Comparison of ENCODE assay signal across 12 cellular contexts in genomic region chr17:80738987-80739730, GRCh38.
A peak's percentile ranks its signal among the peaks of the same experiment; 100 is the strongest.
DNase-seq lines count a peak whose midpoint lies in the region; ATAC-seq and TF ChIP-seq lines count a peak whose summit lies in the region.
"Had no signal": no experiment of that assay in that cellular context is flagged by ENCODE, and none has a peak within 500 bp of the region (broad histone marks: within the 10 kb centered on the region; RNA-seq: fewer than 3 reads in every experiment).

No MANE protein-coding gene starts in this region.

- no peak for DNase-seq in activated T-cell treated with anti-CD3 and anti-CD28 coated beads, Interleukin-2, amount 50 U/mL, for 72 hours
- DNase-seq in activated T-cell treated with anti-CD3 and anti-CD28 coated beads, Interleukin-2, amount 50 U/mL, for 1 hour = no peak
- peak in 1 of 2 experiments; percentile 9 for DNase-seq in HL-60 (ENCODE audit: low read depth in 1 of 2, low spot score in 1 of 2)
- DNase-seq in activated naive CD8-positive, alpha-beta T cell treated with anti-CD3 and anti-CD28 coated beads, Interleukin-2, amount 50 U/mL, for 24 hours = no peak
- no peak for DNase-seq in spleen
- no peak for DNase-seq in smooth muscle cell (lab: John Stamatoyannopoulos, UW; ENCODE audit: unreplicated experiment)
- DNase-seq in endothelial cell (ENCODE audit: low spot score) = no peak
- no peak for DNase-seq in activated CD4-positive, CD25-positive, alpha-beta regulatory T cell (lab: John Stamatoyannopoulos, UW)
- DNase-seq: amniotic stem cell, DMS 273 treated with DMSO at 0.1 percent for 48 hours, NCI-H510A, substantia nigra had no signal

- H3K4me3 Mint-ChIP-seq in activated T-cell treated with anti-CD3 and anti-CD28 coated beads, Interleukin-2, amount 50 U/mL, for 72 hours = peak overlapping the region; percentile 56 to 61
- H3K4me3 Mint-ChIP-seq in activated naive CD8-positive, alpha-beta T cell treated with anti-CD3 and anti-CD28 coated beads, Interleukin-2, amount 50 U/mL, for 24 hours = peak overlapping the region; percentile 39
- no peak overlapping the region for H3K4me3 Mint-ChIP-seq in endothelial cell (ENCODE audit: unreplicated experiment)

- H3K9ac ChIP-seq in smooth muscle cell (ENCODE audit: low read depth) = no peak overlapping the region

- H3K36me3 ChIP-seq in spleen (peaks cover 0 to 24% (median 0%) of the 10 kb centered on the region in 6 donors), smooth muscle cell (ENCODE audit: low read depth) (no peaks in the 10 kb centered on the region)

- H3K9me3 ChIP-seq in spleen (no peaks in the 10 kb centered on the region), smooth muscle cell (replicated peaks; ENCODE audit: low read depth) (no peaks in the 10 kb centered on the region)

- no peaks in the 10 kb centered on the region for H3F3A ChIP-seq in smooth muscle cell (ENCODE audit: low read depth)

- H3K27ac ChIP-seq in HL-60 (replicated peaks) (peak overlapping the region; percentile 74), spleen (peak overlapping the region in 7 of 8 donors; percentile 36 to 89 (median 84)), smooth muscle cell (ENCODE audit: low read depth) (no peak overlapping the region)

- peaks cover 6 to 31% of the 10 kb centered on the region in 2 donors for H3K36me3 Mint-ChIP-seq in activated T-cell treated with anti-CD3 and anti-CD28 coated beads, Interleukin-2, amount 50 U/mL, for 72 hours (ENCODE audit: insufficient read depth in 2 of 2)
- peaks cover 49% of the 10 kb centered on the region for H3K36me3 Mint-ChIP-seq in activated naive CD8-positive, alpha-beta T cell treated with anti-CD3 and anti-CD28 coated beads, Interleukin-2, amount 50 U/mL, for 24 hours (ENCODE audit: low read depth)
- peaks cover 35% of the 10 kb centered on the region for H3K36me3 Mint-ChIP-seq in endothelial cell (ENCODE audit: low read depth, unreplicated experiment)

- H4K20me1 ChIP-seq in smooth muscle cell (ENCODE audit: low read depth) = no peaks in the 10 kb centered on the region

- no peaks in the 10 kb centered on the region for H3K27me3 Mint-ChIP-seq in activated T-cell treated with anti-CD3 and anti-CD28 coated beads, Interleukin-2, amount 50 U/mL, for 72 hours (ENCODE audit: low read depth)
- H3K27me3 Mint-ChIP-seq in activated naive CD8-positive, alpha-beta T cell treated with anti-CD3 and anti-CD28 coated beads, Interleukin-2, amount 50 U/mL, for 24 hours = no peaks in the 10 kb centered on the region
- peaks cover 22% of the 10 kb centered on the region for H3K27me3 Mint-ChIP-seq in endothelial cell (ENCODE audit: unreplicated experiment)

- no peaks in the 10 kb centered on the region for H3K79me2 ChIP-seq in smooth muscle cell (ENCODE audit: low read depth)

- peak; percentile 16 to 40 for ATAC-seq in activated T-cell treated with anti-CD3 and anti-CD28 coated beads, Interleukin-2, amount 50 U/mL, for 72 hours (replicated peaks in 1 of 2)
- no peak for ATAC-seq in activated naive CD8-positive, alpha-beta T cell treated with anti-CD3 and anti-CD28 coated beads, Interleukin-2, amount 50 U/mL, for 24 hours

- WGBS in spleen, 5 donors = 70 to 87% (median 78%) methylated on average over 21 of the region's 21 CpGs
- WGBS in smooth muscle cell (ENCODE audit: low lambda C conversion rate) = 90% methylated on average over 21 of the region's 21 CpGs

- H3K27me3 ChIP-seq in HL-60 (ENCODE audit: insufficient read depth, poor library complexity, severe bottlenecking) (no peaks in the 10 kb centered on the region), spleen (replicated peaks in 1 of 7) (no peaks in the 10 kb centered on the region), smooth muscle cell (ENCODE audit: low read depth) (no peaks in the 10 kb centered on the region)

- H3K4me3 ChIP-seq in HL-60 (replicated peaks; ENCODE audit: insufficient read depth, low read length) = no peak overlapping the region
- no peak overlapping the region for H3K4me3 ChIP-seq in spleen
- no peak overlapping the region for H3K4me3 ChIP-seq in smooth muscle cell

- no peak for TF ChIP-seq CTCF in HL-60 (IDR thresholded peaks at IDR 0.05; ENCODE audit: insufficient read depth, low read length)
- no peak for TF ChIP-seq CTCF in spleen (IDR thresholded peaks at IDR 0.05 in 8 of 11, conservative IDR thresholded peaks at IDR 0.05 in 3 of 11)
- TF ChIP-seq CTCF in smooth muscle cell (IDR thresholded peaks at IDR 0.05; ENCODE audit: borderline replicate concordance, insufficient read depth, poor library complexity, severe bottlenecking) = no peak
- no peak for TF ChIP-seq CTCF in endothelial cell (IDR thresholded peaks at IDR 0.05; ENCODE audit: unreplicated experiment)

- H3K9me3 Mint-ChIP-seq in activated T-cell treated with anti-CD3 and anti-CD28 coated beads, Interleukin-2, amount 50 U/mL, for 72 hours = no peaks in the 10 kb centered on the region
- peaks cover 4% of the 10 kb centered on the region for H3K9me3 Mint-ChIP-seq in activated naive CD8-positive, alpha-beta T cell treated with anti-CD3 and anti-CD28 coated beads, Interleukin-2, amount 50 U/mL, for 24 hours
- H3K9me3 Mint-ChIP-seq in endothelial cell (ENCODE audit: unreplicated experiment) = no peaks in the 10 kb centered on the region

- H3K4me1 Mint-ChIP-seq in activated T-cell treated with anti-CD3 and anti-CD28 coated beads, Interleukin-2, amount 50 U/mL, for 72 hours (ENCODE audit: low read depth) = peaks cover 59% of the 10 kb centered on the region
- H3K4me1 Mint-ChIP-seq in activated naive CD8-positive, alpha-beta T cell treated with anti-CD3 and anti-CD28 coated beads, Interleukin-2, amount 50 U/mL, for 24 hours = peaks cover 70% of the 10 kb centered on the region
- peaks cover 16% of the 10 kb centered on the region for H3K4me1 Mint-ChIP-seq in endothelial cell (ENCODE audit: unreplicated experiment)

- no peak overlapping the region for H3K4me2 ChIP-seq in smooth muscle cell

- H3K4me1 ChIP-seq in spleen (peaks cover 3 to 52% (median 35%) of the 10 kb centered on the region in 6 donors), smooth muscle cell (ENCODE audit: low read depth) (no peaks in the 10 kb centered on the region)

- intact Hi-C loops in spleen (cut with DNase I; ENCODE audit: low total_unique reads) = no loop called here

- no peak for TF ChIP-seq POLR2A in spleen (IDR thresholded peaks at IDR 0.05)

- H3K27ac Mint-ChIP-seq in activated T-cell treated with anti-CD3 and anti-CD28 coated beads, Interleukin-2, amount 50 U/mL, for 72 hours = peak overlapping the region; percentile 90
- peak overlapping the region; percentile 70 for H3K27ac Mint-ChIP-seq in activated naive CD8-positive, alpha-beta T cell treated with anti-CD3 and anti-CD28 coated beads, Interleukin-2, amount 50 U/mL, for 24 hours
- H3K27ac Mint-ChIP-seq in endothelial cell (ENCODE audit: unreplicated experiment) = no peak overlapping the region

- no peak overlapping the region for H2AFZ ChIP-seq in smooth muscle cell (ENCODE audit: low read depth)
